Comparison of ENCODE assay signal across 19 cellular contexts in genomic region chr21:15343066-15343465, GRCh38.
"Had no signal": no experiment of that assay in that cellular context is flagged by ENCODE, and none has a peak within 500 bp of the region (broad histone marks: within the 10 kb centered on the region; RNA-seq: fewer than 3 reads in every experiment).

No MANE protein-coding gene starts in this region.

- H3K4me3 ChIP-seq: colonic mucosa, right atrium auricular region, smooth muscle cell had no signal

- H3K27me3 ChIP-seq: colonic mucosa, right atrium auricular region had no signal

- H3K4me1 ChIP-seq: colonic mucosa, right atrium auricular region had no signal

- H3K9me3 ChIP-seq: colonic mucosa, right atrium auricular region had no signal

- FAIRE-seq: kidney had no signal

- H3K27ac ChIP-seq: colonic mucosa, right atrium auricular region had no signal

- DNase-seq: activated naive CD4-positive, alpha-beta T cell treated with Interleukin-2 at 50 U/mL for 16 hours; activated T-cell treated with anti-CD3 and anti-CD28 coated beads for 4 hours; aorta; caudate nucleus; colonic mucosa; kidney; left ventricle myocardium superior; mesendoderm; nucleus accumbens; posterior cingulate gyrus; stimulated activated CD4-positive, alpha-beta T cell treated with anti-CD3 and anti-CD28 coated beads, Interleukin-4, amount 100 ng/mL, for 4 hours; stimulated activated CD8-positive, alpha-beta memory T cell treated with anti-CD3 and anti-CD28 coated beads, Interleukin-4, amount 100 ng/mL, for 48 hours; stimulated activated naive CD4-positive, alpha-beta T cell treated with Interleukin-2 at 50 U/mL for 16 hours; T-helper 1 cell; T1000; trophoblast cell had no signal

- H3K36me3 ChIP-seq: colonic mucosa, right atrium auricular region had no signal

- H3K4me2 ChIP-seq: smooth muscle cell had no signal

- H3K4me3 Mint-ChIP-seq: natural killer cell treated with Interleukin-12 subunit alpha and Interleukin-12 subunit beta and Interleukin-15 and Interleukin-18, amount 100 ng/mL, for 72 hours had no signal

- H3K27ac Mint-ChIP-seq: natural killer cell treated with Interleukin-12 subunit alpha and Interleukin-12 subunit beta and Interleukin-15 and Interleukin-18, amount 100 ng/mL, for 72 hours had no signal
